Comparison of ENCODE assay signal across 21 cellular contexts in genomic region chr9:129327552-129328283, GRCh38.
A peak's percentile ranks its signal among the peaks of the same experiment; 100 is the strongest.
DNase-seq lines count a peak whose midpoint lies in the region; ATAC-seq and TF ChIP-seq lines count a peak whose summit lies in the region.
"Had no signal": no experiment of that assay in that cellular context is flagged by ENCODE, and none has a peak within 500 bp of the region (broad histone marks: within the 10 kb centered on the region; RNA-seq: fewer than 3 reads in every experiment).

No MANE protein-coding gene starts in this region.

- H2BK15ac ChIP-seq in mesendoderm (replicated peaks; ENCODE audit: low read depth) = no peak overlapping the region

- no peak overlapping the region for H3K23ac ChIP-seq in mesendoderm (ENCODE audit: low read length)

- H3K79me1 ChIP-seq in mesendoderm (ENCODE audit: low read length) = no peaks in the 10 kb centered on the region

- H3K36me3 ChIP-seq in mesendoderm (ENCODE audit: control insufficient read depth, insufficient read depth, low read length) (no peaks in the 10 kb centered on the region), thymus (ENCODE audit: control insufficient read depth, insufficient read depth) (no peaks in the 10 kb centered on the region), lower lobe of right lung (no peaks in the 10 kb centered on the region)
- H3K36me3 ChIP-seq: heart left ventricle had no signal

- H2BK120ac ChIP-seq in mesendoderm (ENCODE audit: low read depth, low read length) = no peak overlapping the region

- H2AK5ac ChIP-seq in mesendoderm (ENCODE audit: low read length) = no peak overlapping the region

- DNase-seq in T-helper 2 cell treated with Interferon-gamma antibody and Interleukin-4, amounts not matched to agents 5 μg/mL and 100 μg/mL, for 36 hours (ENCODE audit: low spot score) = no peak
- no peak for DNase-seq in T-helper 2 cell
- no peak for DNase-seq in T-cell
- DNase-seq in mesendoderm = no peak
- DNase-seq in NCI-H1694 (lab: John Stamatoyannopoulos, UW) = no peak
- no peak for DNase-seq in lower lobe of right lung
- DNase-seq: 8988T; amygdala; endodermal cell; H7; heart left ventricle; KBM-7; NCI-H1417; occipital lobe; RPMI8226; stimulated activated CD4-positive, alpha-beta T cell treated with anti-CD3 and anti-CD28 coated beads, Interleukin-4, amount 100 ng/mL, for 24 hours; stimulated activated CD8-positive, alpha-beta memory T cell treated with anti-CD3 and anti-CD28 coated beads, Interleukin-4, amount 100 ng/mL, for 48 hours had no signal

- H3K4me3 ChIP-seq in mesendoderm (ENCODE audit: low read length) = no peak overlapping the region
- no peak overlapping the region for H3K4me3 ChIP-seq in thymus (ENCODE audit: low read length)
- H3K4me3 ChIP-seq in lower lobe of right lung = no peak overlapping the region
- H3K4me3 ChIP-seq: heart left ventricle had no signal

- no peaks in the 10 kb centered on the region for H3K27me3 ChIP-seq in mesendoderm (ENCODE audit: insufficient read depth, low read length, poor library complexity)
- H3K27me3 ChIP-seq in thymus (ENCODE audit: control insufficient read depth, insufficient read depth) = no peaks in the 10 kb centered on the region
- H3K27me3 ChIP-seq in lower lobe of right lung (ENCODE audit: low read depth) = no peaks in the 10 kb centered on the region
- H3K27me3 ChIP-seq: heart left ventricle had no signal

- H3K79me2 ChIP-seq in mesendoderm (ENCODE audit: control insufficient read depth, insufficient read depth, low read length) = no peaks in the 10 kb centered on the region

- intact Hi-C loops in lower lobe of right lung (cut with DNase I) = no loop called here

- peak overlapping the region; percentile 38 for H3K56ac ChIP-seq in mesendoderm (ENCODE audit: low read length)

- H3K4me3 Mint-ChIP-seq in T-helper 2 cell treated with Interferon-gamma antibody and Interleukin-4, amounts not matched to agents 5 μg/mL and 100 μg/mL, for 36 hours = no peak overlapping the region
- peak overlapping the region in 1 of 3 donors; percentile 50 for H3K4me3 Mint-ChIP-seq in T-cell
- H3K4me3 Mint-ChIP-seq: CD8-positive, alpha-beta memory T cell; endodermal cell; WTC11 had no signal

- H4K5ac ChIP-seq in mesendoderm (ENCODE audit: low read length) = no peak overlapping the region

- POLR2A ChIA-PET in T-cell (lab: Charles Lee) = no interaction called here

- H3K9ac ChIP-seq in mesendoderm (ENCODE audit: low read length) = no peak overlapping the region

- H3K9me3 Mint-ChIP-seq in T-helper 2 cell treated with Interferon-gamma antibody and Interleukin-4, amounts not matched to agents 5 μg/mL and 100 μg/mL, for 36 hours = peaks cover 15% of the 10 kb centered on the region
- H3K9me3 Mint-ChIP-seq in T-cell = peaks cover 0 to 11% (median 8%) of the 10 kb centered on the region in 3 donors

- no peaks in the 10 kb centered on the region for H3K27me3 Mint-ChIP-seq in T-helper 2 cell treated with Interferon-gamma antibody and Interleukin-4, amounts not matched to agents 5 μg/mL and 100 μg/mL, for 36 hours (ENCODE audit: low read depth)
- no peaks in the 10 kb centered on the region for H3K27me3 Mint-ChIP-seq in T-cell
- H3K27me3 Mint-ChIP-seq: CD8-positive, alpha-beta memory T cell had no signal

- ATAC-seq in T-cell (replicated peaks in 1 of 4) (no peak), GM21526 (IDR thresholded peaks at IDR 0.05; ENCODE audit: low FRiP score, unreplicated experiment) (no peak), lower lobe of right lung (no peak)
- ATAC-seq: WTC11 had no signal

- H3K27ac ChIP-seq in mesendoderm (ENCODE audit: low read depth, low read length) = no peak overlapping the region
- H3K27ac ChIP-seq in thymus (ENCODE audit: low read depth) = peak overlapping the region; percentile 85
- no peak overlapping the region for H3K27ac ChIP-seq in lower lobe of right lung

- no CpG with 5 or more reads among the region's 9 CpGs for WGBS in mesendoderm (ENCODE audit: extremely low coverage, insufficient coverage, low lambda C conversion rate)
- 96% methylated on average over 9 of the region's 9 CpGs for WGBS in thymus

- no peak for TF ChIP-seq CTCF in lower lobe of right lung (IDR thresholded peaks at IDR 0.05)

- no peak overlapping the region for H3K18ac ChIP-seq in mesendoderm (ENCODE audit: low read length)

- H3K4ac ChIP-seq in mesendoderm (ENCODE audit: low read depth, low read length) = no peak overlapping the region

- H4K8ac ChIP-seq in mesendoderm (ENCODE audit: low read depth, low read length) = no peak overlapping the region

- H3K36me3 Mint-ChIP-seq in T-helper 2 cell treated with Interferon-gamma antibody and Interleukin-4, amounts not matched to agents 5 μg/mL and 100 μg/mL, for 36 hours (ENCODE audit: low read depth) = no peaks in the 10 kb centered on the region
- no peaks in the 10 kb centered on the region for H3K36me3 Mint-ChIP-seq in T-cell
- H3K36me3 Mint-ChIP-seq: CD8-positive, alpha-beta memory T cell had no signal

- H3K27ac Mint-ChIP-seq in T-helper 2 cell treated with Interferon-gamma antibody and Interleukin-4, amounts not matched to agents 5 μg/mL and 100 μg/mL, for 36 hours = peak overlapping the region; percentile 34
- H3K27ac Mint-ChIP-seq in T-cell = peak overlapping the region; percentile 76 to 84
- H3K27ac Mint-ChIP-seq: endodermal cell, WTC11 had no signal

- CTCF ChIA-PET in T-cell (lab: Charles Lee) = interaction anchor here in 1 of 2 donors (0.7 kb wide), 1 partner anchor 432 kb away, joined by 4 read pairs; no protein-coding TSS in a partner anchor

- H3K9me3 ChIP-seq in thymus (ENCODE audit: control insufficient read depth) = no peaks in the 10 kb centered on the region
- H3K9me3 ChIP-seq in lower lobe of right lung = peaks cover 10% of the 10 kb centered on the region

- peaks cover 13% of the 10 kb centered on the region for H3K4me1 Mint-ChIP-seq in T-helper 2 cell treated with Interferon-gamma antibody and Interleukin-4, amounts not matched to agents 5 μg/mL and 100 μg/mL, for 36 hours (ENCODE audit: low read depth)
- peaks cover 14 to 18% (median 15%) of the 10 kb centered on the region in 3 donors for H3K4me1 Mint-ChIP-seq in T-cell

- H3K4me2 ChIP-seq in mesendoderm (ENCODE audit: low read length) = no peak overlapping the region

- no peak overlapping the region for H2BK5ac ChIP-seq in mesendoderm (ENCODE audit: low read length)

- no peaks in the 10 kb centered on the region for H3K4me1 ChIP-seq in mesendoderm (ENCODE audit: control insufficient read depth, low read depth, low read length)
- peaks cover 19% of the 10 kb centered on the region for H3K4me1 ChIP-seq in thymus (ENCODE audit: control insufficient read depth, insufficient read depth, low read length)
- H3K4me1 ChIP-seq in lower lobe of right lung = peaks cover 2% of the 10 kb centered on the region
